ENCODE assay signal across 9 cellular contexts in genomic region chr19:55251296-55252081, GRCh38. TPM values are rescaled to one million over a fixed set of nuclear protein-coding genes. Genes with fewer than 3 reads are reported as not detected.
DNase-seq lines count a peak whose midpoint lies in the region; ATAC-seq, FAIRE-seq and TF ChIP-seq lines count a peak whose summit lies in the region.
"Had no signal": no experiment of that assay in that cellular context is flagged by ENCODE, and none has a peak within 500 bp of the region (broad histone marks: within the 10 kb centered on the region; RNA-seq: fewer than 3 reads in every experiment).

No MANE protein-coding gene starts in this region.

- H3K9me3 Mint-ChIP-seq in activated naive CD8-positive, alpha-beta T cell treated with anti-CD3 and anti-CD28 coated beads, Interleukin-2, amount 10 ng/mL, durations not matched to agents 7 days and 5 days: no peaks in the 10 kb centered on the region
- no peaks in the 10 kb centered on the region for H3K9me3 Mint-ChIP-seq in natural killer cell treated with Interleukin-12 subunit alpha and Interleukin-12 subunit beta and Interleukin-15 and Interleukin-18, amount 100 ng/mL, for 72 hours
- H3K9me3 Mint-ChIP-seq in mesothelial cell of epicardium: no peaks in the 10 kb centered on the region

- DNase-seq in RCC 7860 (ENCODE audit: low spot score) (peak; percentile 82), mesothelial cell of epicardium (ENCODE audit: low spot score in 2 of 2, unreplicated experiment in 2 of 2) (no peak), NK-92 (lab: John Stamatoyannopoulos, UW; ENCODE audit: unreplicated experiment) (no peak), vagina (ENCODE audit: extremely low spot score in 2 of 2) (no peak)
- no peak for DNase-seq in activated naive CD8-positive, alpha-beta T cell treated with anti-CD3 and anti-CD28 coated beads, Interleukin-2, amount 10 ng/mL, durations not matched to agents 7 days and 5 days
- no peak for DNase-seq in natural killer cell treated with Interleukin-12 subunit alpha and Interleukin-12 subunit beta and Interleukin-15 and Interleukin-18, amount 100 ng/mL, for 72 hours (ENCODE audit: low spot score)

- intact Hi-C loops in vagina (cut with DNase I): no loop called here

- TF ChIP-seq POLR2A in vagina (IDR thresholded peaks at IDR 0.05): no peak

- peaks cover 100% of the 10 kb centered on the region for H3K79me2 ChIP-seq in DOHH2 (ENCODE audit: control insufficient read depth, low read length)

- no peaks in the 10 kb centered on the region for H3K27me3 Mint-ChIP-seq in activated naive CD8-positive, alpha-beta T cell treated with anti-CD3 and anti-CD28 coated beads, Interleukin-2, amount 10 ng/mL, durations not matched to agents 7 days and 5 days
- H3K27me3 Mint-ChIP-seq in natural killer cell treated with Interleukin-12 subunit alpha and Interleukin-12 subunit beta and Interleukin-15 and Interleukin-18, amount 100 ng/mL, for 72 hours: no peaks in the 10 kb centered on the region
- H3K27me3 Mint-ChIP-seq in mesothelial cell of epicardium (ENCODE audit: low read depth): no peaks in the 10 kb centered on the region

- H3K27me3 ChIP-seq in DOHH2 (ENCODE audit: control insufficient read depth, low read length): no peaks in the 10 kb centered on the region
- H3K27me3 ChIP-seq in vagina: no peaks in the 10 kb centered on the region

- H3K4me2 ChIP-seq in DOHH2 (ENCODE audit: low read length): peak overlapping the region; percentile 99

- no peaks in the 10 kb centered on the region for H3K9me2 ChIP-seq in DOHH2 (replicated peaks; ENCODE audit: control insufficient read depth, low read length)

- H3K4me3 ChIP-seq in DOHH2 (ENCODE audit: low read length) (peak overlapping the region; percentile 37), vagina (no peak overlapping the region)
- H3K4me3 ChIP-seq: SK-N-MC had no signal

- peaks cover 30% of the 10 kb centered on the region for H3K36me3 Mint-ChIP-seq in activated naive CD8-positive, alpha-beta T cell treated with anti-CD3 and anti-CD28 coated beads, Interleukin-2, amount 10 ng/mL, durations not matched to agents 7 days and 5 days
- H3K36me3 Mint-ChIP-seq in natural killer cell treated with Interleukin-12 subunit alpha and Interleukin-12 subunit beta and Interleukin-15 and Interleukin-18, amount 100 ng/mL, for 72 hours: peaks cover 20% of the 10 kb centered on the region
- H3K36me3 Mint-ChIP-seq in mesothelial cell of epicardium: no peaks in the 10 kb centered on the region

- peaks cover 38% of the 10 kb centered on the region; the same call in 1 of the 2 replicates for H4K20me1 ChIP-seq in DOHH2 (ENCODE audit: control insufficient read depth, insufficient read depth, low read depth, low read length)

- POLR2A ChIA-PET in activated naive CD8-positive, alpha-beta T cell treated with anti-CD3 and anti-CD28 coated beads, Interleukin-2, amount 10 ng/mL, durations not matched to agents 7 days and 5 days (lab: Charles Lee): interaction anchor here (0.6 to 2.0 kb wide), 2 partner anchors 8 to 10 kb away, joined by 3 to 8 read pairs; partner anchors contain the start of gene PPP6R1

- H3K9me3 ChIP-seq in DOHH2 (ENCODE audit: control insufficient read depth, insufficient read depth, low read length) (no peaks in the 10 kb centered on the region), vagina (no peaks in the 10 kb centered on the region)

- peak; percentile 81 for FAIRE-seq in RCC 7860 (lab: Jason Lieb, UNC)

- H3K27ac ChIP-seq in DOHH2 (ENCODE audit: low read depth, low read length): peak overlapping the region; percentile 17
- no peak overlapping the region for H3K27ac ChIP-seq in vagina
- H3K27ac ChIP-seq: SK-N-MC had no signal

- peaks cover 45% of the 10 kb centered on the region for H3K4me1 Mint-ChIP-seq in activated naive CD8-positive, alpha-beta T cell treated with anti-CD3 and anti-CD28 coated beads, Interleukin-2, amount 10 ng/mL, durations not matched to agents 7 days and 5 days
- H3K4me1 Mint-ChIP-seq in natural killer cell treated with Interleukin-12 subunit alpha and Interleukin-12 subunit beta and Interleukin-15 and Interleukin-18, amount 100 ng/mL, for 72 hours (ENCODE audit: low read depth in 2 of 2): peaks cover 58 to 62% of the 10 kb centered on the region in 2 donors
- peaks cover 17% of the 10 kb centered on the region for H3K4me1 Mint-ChIP-seq in mesothelial cell of epicardium

- TF ChIP-seq CTCF in DOHH2 (IDR thresholded peaks at IDR 0.05; ENCODE audit: low read depth, low read length, poor library complexity, severe bottlenecking): no peak
- TF ChIP-seq CTCF in mesothelial cell of epicardium (IDR thresholded peaks at IDR 0.05; ENCODE audit: unreplicated experiment): no peak
- no peak for TF ChIP-seq CTCF in vagina (IDR thresholded peaks at IDR 0.05)

- H3K4me3 Mint-ChIP-seq in activated naive CD8-positive, alpha-beta T cell treated with anti-CD3 and anti-CD28 coated beads, Interleukin-2, amount 10 ng/mL, durations not matched to agents 7 days and 5 days: peak overlapping the region; percentile 99
- peak overlapping the region; percentile 100 for H3K4me3 Mint-ChIP-seq in natural killer cell treated with Interleukin-12 subunit alpha and Interleukin-12 subunit beta and Interleukin-15 and Interleukin-18, amount 100 ng/mL, for 72 hours
- H3K4me3 Mint-ChIP-seq in mesothelial cell of epicardium: no peak overlapping the region

- peaks cover 95% of the 10 kb centered on the region for H3K36me3 ChIP-seq in DOHH2 (ENCODE audit: control insufficient read depth, low read length)
- H3K36me3 ChIP-seq in vagina: peaks cover 0 to 6% of the 10 kb centered on the region in 2 donors

- H3K4me1 ChIP-seq in DOHH2 (ENCODE audit: control insufficient read depth, low read length): peaks cover 51% of the 10 kb centered on the region
- peaks cover 73% of the 10 kb centered on the region for H3K4me1 ChIP-seq in vagina

- peak overlapping the region; percentile 95 for H3K27ac Mint-ChIP-seq in activated naive CD8-positive, alpha-beta T cell treated with anti-CD3 and anti-CD28 coated beads, Interleukin-2, amount 10 ng/mL, durations not matched to agents 7 days and 5 days
- peak overlapping the region; percentile 88 to 99 for H3K27ac Mint-ChIP-seq in natural killer cell treated with Interleukin-12 subunit alpha and Interleukin-12 subunit beta and Interleukin-15 and Interleukin-18, amount 100 ng/mL, for 72 hours
- H3K27ac Mint-ChIP-seq in mesothelial cell of epicardium: no peak overlapping the region

- peaks cover 27% of the 10 kb centered on the region for H3F3A ChIP-seq in DOHH2 (ENCODE audit: control insufficient read depth, insufficient read depth)

- peak; percentile 4 for ATAC-seq in activated naive CD8-positive, alpha-beta T cell treated with anti-CD3 and anti-CD28 coated beads, Interleukin-2, amount 10 ng/mL, durations not matched to agents 7 days and 5 days (ENCODE audit: low read depth)
- peak; percentile 11 to 43 for ATAC-seq in natural killer cell treated with Interleukin-12 subunit alpha and Interleukin-12 subunit beta and Interleukin-15 and Interleukin-18, amount 100 ng/mL, for 72 hours
- ATAC-seq in GM18498 (IDR thresholded peaks at IDR 0.05; ENCODE audit: unreplicated experiment): no peak

RNA-seq across cellular contexts. Expression of gene PPP6R1, which starts 7.3 kb away (rescaled TPM):
- total RNA-seq in activated naive CD8-positive, alpha-beta T cell treated with anti-CD3 and anti-CD28 coated beads, Interleukin-2, amount 10 ng/mL, durations not matched to agents 7 days and 5 days: 100 to 1,000 TPM; 211 to 226 TPM
- total RNA-seq in natural killer cell treated with Interleukin-12 subunit alpha and Interleukin-12 subunit beta and Interleukin-15 and Interleukin-18, amount 100 ng/mL, for 72 hours: 100 to 1,000 TPM; 260 to 492 TPM
- total RNA-seq in mesothelial cell of epicardium (70.1 to 73.0 TPM (median 71.5 TPM) in 3 replicates), vagina (30.4 TPM)

RNA-seq across cellular contexts. Expression of gene TMEM86B, which starts 22.9 kb away (rescaled TPM):
- 10 to 100 TPM; 18.8 to 19.4 TPM for total RNA-seq in activated naive CD8-positive, alpha-beta T cell treated with anti-CD3 and anti-CD28 coated beads, Interleukin-2, amount 10 ng/mL, durations not matched to agents 7 days and 5 days
- 10 to 100 TPM in 1 of 2 donors, 1 to 10 TPM in 1; 8.3 to 31.6 TPM for total RNA-seq in natural killer cell treated with Interleukin-12 subunit alpha and Interleukin-12 subunit beta and Interleukin-15 and Interleukin-18, amount 100 ng/mL, for 72 hours
- total RNA-seq in mesothelial cell of epicardium (5.9 to 6.7 TPM (median 6.7 TPM) in 3 replicates), vagina (2.9 TPM)

RNA-seq across cellular contexts. Expression of gene HSPBP1, which starts 28.4 kb away (rescaled TPM):
- total RNA-seq in activated naive CD8-positive, alpha-beta T cell treated with anti-CD3 and anti-CD28 coated beads, Interleukin-2, amount 10 ng/mL, durations not matched to agents 7 days and 5 days: 10 to 100 TPM; 19.5 to 20.3 TPM
- 10 to 100 TPM; 38.2 to 53.1 TPM for total RNA-seq in natural killer cell treated with Interleukin-12 subunit alpha and Interleukin-12 subunit beta and Interleukin-15 and Interleukin-18, amount 100 ng/mL, for 72 hours
- total RNA-seq in mesothelial cell of epicardium (28.9 to 30.4 TPM (median 29.1 TPM) in 3 replicates), vagina (29.5 TPM)

RNA-seq across cellular contexts. Expression of gene BRSK1, which starts 32.3 kb away (rescaled TPM):
- total RNA-seq in activated naive CD8-positive, alpha-beta T cell treated with anti-CD3 and anti-CD28 coated beads, Interleukin-2, amount 10 ng/mL, durations not matched to agents 7 days and 5 days: 1 to 10 TPM; 9.0 TPM
- 10 to 100 TPM; 11.9 to 15.7 TPM for total RNA-seq in natural killer cell treated with Interleukin-12 subunit alpha and Interleukin-12 subunit beta and Interleukin-15 and Interleukin-18, amount 100 ng/mL, for 72 hours
- total RNA-seq in mesothelial cell of epicardium (38.5 to 46.0 TPM (median 43.4 TPM) in 3 replicates), vagina (10.1 TPM)

RNA-seq across cellular contexts. Expression of gene PTPRH, which starts 42.2 kb away (rescaled TPM):
- total RNA-seq in activated naive CD8-positive, alpha-beta T cell treated with anti-CD3 and anti-CD28 coated beads, Interleukin-2, amount 10 ng/mL, durations not matched to agents 7 days and 5 days: not detected
- under 1 TPM in 1 of 2 donors, not detected in 1; 0.11 TPM for total RNA-seq in natural killer cell treated with Interleukin-12 subunit alpha and Interleukin-12 subunit beta and Interleukin-15 and Interleukin-18, amount 100 ng/mL, for 72 hours
- total RNA-seq in mesothelial cell of epicardium (10.4 to 10.7 TPM (median 10.5 TPM) in 3 replicates), vagina (4.4 TPM)
